In the genomic region with DNA sequence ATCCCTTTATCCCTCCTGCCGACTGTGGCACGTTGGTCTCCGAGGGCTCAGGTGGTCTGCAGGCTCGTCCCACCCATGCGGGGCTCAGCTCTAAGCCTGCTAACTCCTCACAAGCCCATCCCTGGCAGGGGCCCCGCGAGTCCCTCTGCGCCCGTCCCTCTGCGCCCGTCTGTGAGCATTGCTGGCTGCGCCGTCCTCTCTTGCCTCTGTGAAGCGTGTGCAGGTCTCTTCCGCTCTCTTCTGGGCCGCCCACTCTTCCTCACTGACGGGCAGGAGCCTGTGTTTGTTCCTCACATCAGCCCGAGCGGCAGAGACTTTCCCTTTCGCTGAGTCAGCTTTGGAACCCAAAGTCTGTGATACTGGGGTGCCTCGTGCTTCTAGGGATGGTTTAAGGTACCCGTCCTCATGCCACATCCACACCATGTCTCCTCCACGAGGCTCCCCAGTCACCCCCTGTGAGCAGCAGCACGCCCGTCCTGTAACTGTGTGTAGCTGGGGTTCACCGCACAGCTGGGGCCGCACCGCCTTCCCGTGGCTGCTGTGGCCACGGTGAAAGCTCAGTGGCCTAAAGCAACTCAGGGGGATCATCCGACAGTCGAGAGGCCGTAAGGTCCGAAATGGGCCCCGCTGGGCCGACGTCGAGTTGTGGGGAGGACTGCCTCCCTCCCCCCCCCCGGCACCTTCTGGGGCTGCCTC, we compare ENCODE assay signal across 22 cellular contexts. TPM values are rescaled to one million over a fixed set of nuclear protein-coding genes. Genes with fewer than 3 reads are reported as not detected.
DNase-seq lines count a peak whose midpoint lies in the region; ATAC-seq, FAIRE-seq and TF ChIP-seq lines count a peak whose summit lies in the region.
"Had no signal": no experiment of that assay in that cellular context is flagged by ENCODE, and none has a peak within 500 bp of the region (broad histone marks: within the 10 kb centered on the region; RNA-seq: fewer than 3 reads in every experiment).

No MANE protein-coding gene starts in this region.

- peak; percentile 69 for ATAC-seq in activated CD8-positive, alpha-beta T cell treated with anti-CD3 and anti-CD28 coated beads for 36 hours
- no peak for ATAC-seq in activated CD8-positive, alpha-beta T cell treated with anti-CD3 and anti-CD28 coated beads, Interleukin-2, amount 10 ng/mL, durations not matched to agents 7 days and 5 days
- ATAC-seq in A549, result no peak
- peak; percentile 58 for ATAC-seq in activated T-helper 17 cell treated with anti-CD3 and anti-CD28 coated beads, Interleukin-2, amount 50 U/mL, for 72 hours (replicated peaks)
- ATAC-seq in lower lobe of right lung, result no peak
- no peak for ATAC-seq in HG03108 (IDR thresholded peaks at IDR 0.05; ENCODE audit: unreplicated experiment)
- ATAC-seq: HCT116, left lung had no signal

- H3K4me1 Mint-ChIP-seq in activated CD8-positive, alpha-beta T cell treated with anti-CD3 and anti-CD28 coated beads for 36 hours (ENCODE audit: low read depth), result peaks cover 5% of the 10 kb centered on the region
- H3K4me1 Mint-ChIP-seq in activated CD8-positive, alpha-beta T cell treated with anti-CD3 and anti-CD28 coated beads, Interleukin-2, amount 10 ng/mL, durations not matched to agents 7 days and 5 days (ENCODE audit: low read depth), result peaks cover 2% of the 10 kb centered on the region
- peaks cover 5% of the 10 kb centered on the region for H3K4me1 Mint-ChIP-seq in activated T-helper 17 cell treated with anti-CD3 and anti-CD28 coated beads, Interleukin-2, amount 50 U/mL, for 72 hours
- H3K4me1 Mint-ChIP-seq: neural progenitor cell had no signal

- H3K4me1 ChIP-seq in A549 (no peaks in the 10 kb centered on the region), lower lobe of right lung (no peaks in the 10 kb centered on the region)
- H3K4me1 ChIP-seq: colonic mucosa, left lung, neural progenitor cell had no signal

- TF ChIP-seq EP300 in A549 (IDR thresholded peaks at IDR 0.05), result no peak

- intact Hi-C loops in activated CD8-positive, alpha-beta T cell treated with anti-CD3 and anti-CD28 coated beads for 36 hours (cut with micrococcal nuclease), result loop anchor here (5.0 kb wide), 1 partner anchor 181 kb away; a partner anchor contains a TSS
- intact Hi-C loops in lower lobe of right lung (cut with DNase I), result no loop called here

- no peak overlapping the region for H3K27ac ChIP-seq in A549
- H3K27ac ChIP-seq in lower lobe of right lung, result no peak overlapping the region
- H3K27ac ChIP-seq: brain microvascular endothelial cell, colonic mucosa, left lung, neural progenitor cell, thoracic aorta had no signal

- 68% methylated on average over 26 of the region's 39 CpGs for WGBS in A549 (ENCODE audit: missing lambda C conversion rate)

- H3K27me3 Mint-ChIP-seq in activated CD8-positive, alpha-beta T cell treated with anti-CD3 and anti-CD28 coated beads for 36 hours, result peaks cover 14% of the 10 kb centered on the region
- peaks cover 4% of the 10 kb centered on the region for H3K27me3 Mint-ChIP-seq in activated CD8-positive, alpha-beta T cell treated with anti-CD3 and anti-CD28 coated beads, Interleukin-2, amount 10 ng/mL, durations not matched to agents 7 days and 5 days (ENCODE audit: low read depth)
- peaks cover 11% of the 10 kb centered on the region for H3K27me3 Mint-ChIP-seq in activated T-helper 17 cell treated with anti-CD3 and anti-CD28 coated beads, Interleukin-2, amount 50 U/mL, for 72 hours

- TF ChIP-seq RAD21 in A549 (conservative IDR thresholded peaks at IDR 0.05 in 1 of 2, IDR thresholded peaks at IDR 0.05 in 1 of 2), result no peak

- TF ChIP-seq CTCF in activated CD8-positive, alpha-beta T cell treated with anti-CD3 and anti-CD28 coated beads for 36 hours (IDR thresholded peaks at IDR 0.05), result no peak
- TF ChIP-seq CTCF in A549 (IDR thresholded peaks at IDR 0.05), result no peak
- TF ChIP-seq CTCF in lower lobe of right lung (IDR thresholded peaks at IDR 0.05), result no peak

- no peaks in the 10 kb centered on the region for H3K36me3 Mint-ChIP-seq in activated CD8-positive, alpha-beta T cell treated with anti-CD3 and anti-CD28 coated beads for 36 hours (ENCODE audit: low read depth)
- no peaks in the 10 kb centered on the region for H3K36me3 Mint-ChIP-seq in activated CD8-positive, alpha-beta T cell treated with anti-CD3 and anti-CD28 coated beads, Interleukin-2, amount 10 ng/mL, durations not matched to agents 7 days and 5 days (ENCODE audit: low read depth)
- H3K36me3 Mint-ChIP-seq in activated T-helper 17 cell treated with anti-CD3 and anti-CD28 coated beads, Interleukin-2, amount 50 U/mL, for 72 hours (ENCODE audit: low read depth), result no peaks in the 10 kb centered on the region
- H3K36me3 Mint-ChIP-seq: neural progenitor cell had no signal

- no peak for TF ChIP-seq POLR2A in A549 (IDR thresholded peaks at IDR 0.05; ENCODE audit: low read length)

- H3K4me2 ChIP-seq in A549, result no peak overlapping the region
- H3K4me2 ChIP-seq: neural progenitor cell had no signal

- H3K36me3 ChIP-seq in lower lobe of right lung, result no peaks in the 10 kb centered on the region
- H3K36me3 ChIP-seq: brain microvascular endothelial cell, colonic mucosa, left lung, neural progenitor cell, thoracic aorta had no signal

- H3K4me3 ChIP-seq in A549 (no peak overlapping the region), lower lobe of right lung (no peak overlapping the region)
- H3K4me3 ChIP-seq: colonic mucosa, left lung, neural progenitor cell, thoracic aorta had no signal

- H3K9me3 ChIP-seq in A549 (no peaks in the 10 kb centered on the region), lower lobe of right lung (no peaks in the 10 kb centered on the region)
- H3K9me3 ChIP-seq: colonic mucosa, thoracic aorta had no signal

- FAIRE-seq in A549 (lab: Jason Lieb, UNC), result no peak

- CTCF ChIA-PET in activated CD8-positive, alpha-beta T cell treated with anti-CD3 and anti-CD28 coated beads for 36 hours (lab: Charles Lee), result interaction anchor here (1.2 to 2.2 kb wide), 3 partner anchors 20 to 219 kb away, joined by 3 to 23 read pairs (median 4); no protein-coding TSS in a partner anchor
- CTCF ChIA-PET in activated CD8-positive, alpha-beta T cell treated with anti-CD3 and anti-CD28 coated beads, Interleukin-2, amount 10 ng/mL, durations not matched to agents 7 days and 5 days (lab: Charles Lee), result interaction anchor here (1.5 kb wide), 1 partner anchor 219 kb away, joined by 3 read pairs; no protein-coding TSS in a partner anchor
- CTCF ChIA-PET in A549 (lab: Yijun Ruan, JAX), result interaction anchor here (1.0 to 4.2 kb wide), 9 partner anchors 10 to 468 kb away, joined by 3 to 49 read pairs (median 17); a partner anchor contains a TSS

- no peak overlapping the region for H3K4me3 Mint-ChIP-seq in activated CD8-positive, alpha-beta T cell treated with anti-CD3 and anti-CD28 coated beads for 36 hours
- H3K4me3 Mint-ChIP-seq in activated CD8-positive, alpha-beta T cell treated with anti-CD3 and anti-CD28 coated beads, Interleukin-2, amount 10 ng/mL, durations not matched to agents 7 days and 5 days, result no peak overlapping the region
- H3K4me3 Mint-ChIP-seq in activated T-helper 17 cell treated with anti-CD3 and anti-CD28 coated beads, Interleukin-2, amount 50 U/mL, for 72 hours, result no peak overlapping the region
- H3K4me3 Mint-ChIP-seq: activated CD4-positive, alpha-beta T cell treated with anti-CD3 and anti-CD28 coated beads, Interleukin-2, amount 10 ng/mL, durations not matched to agents 24 days and 14 days; neural progenitor cell had no signal

- peaks cover 5% of the 10 kb centered on the region for H3K9me3 Mint-ChIP-seq in activated CD8-positive, alpha-beta T cell treated with anti-CD3 and anti-CD28 coated beads for 36 hours
- H3K9me3 Mint-ChIP-seq in activated CD8-positive, alpha-beta T cell treated with anti-CD3 and anti-CD28 coated beads, Interleukin-2, amount 10 ng/mL, durations not matched to agents 7 days and 5 days (ENCODE audit: insufficient read depth), result no peaks in the 10 kb centered on the region
- H3K9me3 Mint-ChIP-seq in activated T-helper 17 cell treated with anti-CD3 and anti-CD28 coated beads, Interleukin-2, amount 50 U/mL, for 72 hours, result peaks cover 4% of the 10 kb centered on the region
- H3K9me3 Mint-ChIP-seq: activated CD4-positive, alpha-beta T cell treated with anti-CD3 and anti-CD28 coated beads, Interleukin-2, amount 10 ng/mL, durations not matched to agents 24 days and 14 days had no signal

- peaks cover 36% of the 10 kb centered on the region for H3K27me3 ChIP-seq in lower lobe of right lung (ENCODE audit: low read depth)
- H3K27me3 ChIP-seq: brain microvascular endothelial cell, colonic mucosa had no signal

- no peak overlapping the region for H3K27ac Mint-ChIP-seq in activated CD8-positive, alpha-beta T cell treated with anti-CD3 and anti-CD28 coated beads for 36 hours
- no peak overlapping the region for H3K27ac Mint-ChIP-seq in activated CD8-positive, alpha-beta T cell treated with anti-CD3 and anti-CD28 coated beads, Interleukin-2, amount 10 ng/mL, durations not matched to agents 7 days and 5 days
- no peak overlapping the region for H3K27ac Mint-ChIP-seq in activated T-helper 17 cell treated with anti-CD3 and anti-CD28 coated beads, Interleukin-2, amount 50 U/mL, for 72 hours
- H3K27ac Mint-ChIP-seq: activated CD4-positive, alpha-beta T cell treated with anti-CD3 and anti-CD28 coated beads, Interleukin-2, amount 10 ng/mL, durations not matched to agents 24 days and 14 days; neural progenitor cell had no signal

- POLR2A ChIA-PET in activated CD8-positive, alpha-beta T cell treated with anti-CD3 and anti-CD28 coated beads for 36 hours (lab: Charles Lee), result no interaction called here
- POLR2A ChIA-PET in activated CD8-positive, alpha-beta T cell treated with anti-CD3 and anti-CD28 coated beads, Interleukin-2, amount 10 ng/mL, durations not matched to agents 7 days and 5 days (lab: Charles Lee), result no interaction called here
- POLR2A ChIA-PET in A549 (lab: Yijun Ruan, JAX), result no interaction called here

- peak; percentile 65 for DNase-seq in activated CD8-positive, alpha-beta T cell treated with anti-CD3 and anti-CD28 coated beads for 36 hours
- DNase-seq in activated CD8-positive, alpha-beta T cell treated with anti-CD3 and anti-CD28 coated beads, Interleukin-2, amount 10 ng/mL, durations not matched to agents 7 days and 5 days, result no peak
- no peak for DNase-seq in A549 (ENCODE audit: low read depth in 1 of 2, low spot score in 1 of 2)
- peak; percentile 32 for DNase-seq in lower lobe of right lung
- no peak for DNase-seq in NCI-H82 treated with DMSO at 0.1 percent for 48 hours (lab: John Stamatoyannopoulos, UW; ENCODE audit: unreplicated experiment)
- DNase-seq in UCSD-AML1 (lab: John Stamatoyannopoulos, UW; ENCODE audit: unreplicated experiment), result no peak
- DNase-seq: activated CD4-positive, alpha-beta T cell treated with anti-CD3 and anti-CD28 coated beads, Interleukin-2, amount 10 ng/mL, durations not matched to agents 24 days and 14 days; activated T-cell treated with anti-CD3 and anti-CD28 coated beads for 4 hours; brain microvascular endothelial cell; C1 segment of cervical spinal cord; colonic mucosa; NCI-H1105; NCI-H2081 treated with DMSO at 0.1 percent for 48 hours; NCI-H510A treated with DMSO at 0.1 percent for 48 hours had no signal

RNA-seq across cellular contexts. Expression of a gene that starts 35.5 kb away (rescaled TPM):
- total RNA-seq in activated CD8-positive, alpha-beta T cell treated with anti-CD3 and anti-CD28 coated beads for 36 hours, result not detected
- not detected for total RNA-seq in activated CD8-positive, alpha-beta T cell treated with anti-CD3 and anti-CD28 coated beads, Interleukin-2, amount 10 ng/mL, durations not matched to agents 7 days and 5 days
- polyA plus RNA-seq in A549 (2011; rRNA removed) (not detected in 2 replicates), A549 (2017; fragmentation: RNase III; extraction: RNeasy Plus Mini Kit Qiagen cat#74134 plus additional on column Dnase treatment) (0.03 TPM in 1 of 3 replicates, not detected in the others)
- not detected in 2 replicates for polyA plus RNA-seq in A549 (2012; cell fraction: cytosol; rRNA removed)
- 0.02 TPM in 1 of 2 replicates, not detected in the other for polyA plus RNA-seq in A549 (2012; cell fraction: nucleus; rRNA removed)
- not detected in 2 replicates for polyA minus RNA-seq in A549 (2011; rRNA and poly(A)+ RNA removed)
- total RNA-seq in activated T-helper 17 cell treated with anti-CD3 and anti-CD28 coated beads, Interleukin-2, amount 50 U/mL, for 72 hours, result not detected
- 0.38 TPM for total RNA-seq in lower lobe of right lung
- total RNA-seq: activated CD4-positive, alpha-beta T cell treated with anti-CD3 and anti-CD28 coated beads, Interleukin-2, amount 10 ng/mL, durations not matched to agents 24 days and 14 days; colonic mucosa; mononuclear cell; thoracic aorta had no signal

RNA-seq across cellular contexts. Expression of a gene that starts 36.8 kb away (rescaled TPM):
- total RNA-seq in activated CD8-positive, alpha-beta T cell treated with anti-CD3 and anti-CD28 coated beads for 36 hours, result not detected
- total RNA-seq in activated CD8-positive, alpha-beta T cell treated with anti-CD3 and anti-CD28 coated beads, Interleukin-2, amount 10 ng/mL, durations not matched to agents 7 days and 5 days, result under 1 TPM; 0.21 to 0.32 TPM
- polyA plus RNA-seq in A549 (2011; rRNA removed) (0.63 and 0.65 TPM in 2 replicates), A549 (2017; fragmentation: RNase III; extraction: RNeasy Plus Mini Kit Qiagen cat#74134 plus additional on column Dnase treatment) (0.49 to 0.73 TPM (median 0.56 TPM) in 3 replicates)
- polyA plus RNA-seq in A549 (2012; cell fraction: cytosol; rRNA removed), result 0.70 and 2.1 TPM in 2 replicates
- 1.1 and 2.7 TPM in 2 replicates for polyA plus RNA-seq in A549 (2012; cell fraction: nucleus; rRNA removed)
- polyA minus RNA-seq in A549 (2011; rRNA and poly(A)+ RNA removed), result 0.33 and 0.78 TPM in 2 replicates
- under 1 TPM; 0.19 to 0.26 TPM for total RNA-seq in activated T-helper 17 cell treated with anti-CD3 and anti-CD28 coated beads, Interleukin-2, amount 50 U/mL, for 72 hours
- 10.3 TPM for total RNA-seq in lower lobe of right lung
- total RNA-seq: A673 had no signal

Comparison
In these comparisons a context has a peak if more than half of its experiments do, and no peak if none do; other contexts are left out.
1. ATAC-seq: peak in activated CD8-positive, alpha-beta T cell treated with anti-CD3 and anti-CD28 coated beads for 36 hours (single experiment) and activated T-helper 17 cell treated with anti-CD3 and anti-CD28 coated beads, Interleukin-2, amount 50 U/mL, for 72 hours (single experiment); none in activated CD8-positive, alpha-beta T cell treated with anti-CD3 and anti-CD28 coated beads, Interleukin-2, amount 10 ng/mL, durations not matched to agents 7 days and 5 days (single experiment), A549 (0 of 2), lower lobe of right lung (0 of 2) and HG03108 (single experiment).
2. DNase-seq: peak in activated CD8-positive, alpha-beta T cell treated with anti-CD3 and anti-CD28 coated beads for 36 hours (single experiment) and lower lobe of right lung (single experiment); none in activated CD8-positive, alpha-beta T cell treated with anti-CD3 and anti-CD28 coated beads, Interleukin-2, amount 10 ng/mL, durations not matched to agents 7 days and 5 days (single experiment), A549 (0 of 2), NCI-H82 treated with DMSO at 0.1 percent for 48 hours (single experiment) and UCSD-AML1 (single experiment).